Comparison of ENCODE assay signal across 30 cellular contexts in genomic region chr2:166961933-166962332, GRCh38.
"Had no signal": no experiment of that assay in that cellular context is flagged by ENCODE, and none has a peak within 500 bp of the region (broad histone marks: within the 10 kb centered on the region; RNA-seq: fewer than 3 reads in every experiment).

No MANE protein-coding gene starts in this region.

- H3K36me3 ChIP-seq: colonic mucosa, esophagus squamous epithelium, gastrocnemius medialis, left ventricle myocardium inferior, lower lobe of right lung had no signal

- H3K4me1 Mint-ChIP-seq: endodermal cell, immature natural killer cell, mesothelial cell of epicardium, naive B cell had no signal

- H3K4me1 ChIP-seq: colonic mucosa, esophagus squamous epithelium, lower lobe of right lung had no signal

- H3K27me3 Mint-ChIP-seq: dendritic cell treated with granulocyte-macrophage colony-stimulating factor and Interleukin-4, amounts not matched to agents 40 ng/mL and 50 ng/mL, for 4 days; effector memory CD8-positive, alpha-beta T cell; naive B cell had no signal

- H3K9me3 Mint-ChIP-seq: endodermal cell, mesothelial cell of epicardium had no signal

- H2AFZ ChIP-seq: hepatocyte had no signal

- H3K4me3 Mint-ChIP-seq: dendritic cell treated with granulocyte-macrophage colony-stimulating factor and Interleukin-4, amounts not matched to agents 40 ng/mL and 50 ng/mL, for 4 days; effector memory CD8-positive, alpha-beta T cell; endodermal cell; immature natural killer cell; mesothelial cell of epicardium; naive B cell had no signal

- H3K4me3 ChIP-seq: colonic mucosa, esophagus squamous epithelium, gastrocnemius medialis, hepatocyte, left ventricle myocardium inferior, lower lobe of right lung, mucosa of descending colon had no signal

- FAIRE-seq: endometrium had no signal

- DNase-seq: colonic mucosa; cortex of kidney; effector CD8-positive, alpha-beta T cell; effector memory CD8-positive, alpha-beta T cell; endodermal cell; erythroblast; esophagus squamous epithelium; foreskin fibroblast; foreskin melanocyte; gastrocnemius medialis; glutamatergic neuron; head of caudate nucleus; hypothalamus; immature natural killer cell; islet precursor cell; kidney; kidney glomerular epithelial cell; left colon; left ventricle myocardium inferior; lower lobe of right lung; mesenchymal stem cell; mucosa of descending colon; naive B cell had no signal

- H3K27ac ChIP-seq: colonic mucosa, epithelial cell of prostate, esophagus squamous epithelium, gastrocnemius medialis, hepatocyte, left ventricle myocardium inferior, lower lobe of right lung had no signal

- H3K27me3 ChIP-seq: colonic mucosa, esophagus squamous epithelium, gastrocnemius medialis, hepatocyte had no signal

- H3K4me2 ChIP-seq: hepatocyte had no signal

- ATAC-seq: effector memory CD8-positive, alpha-beta T cell; esophagus mucosa; left colon; left lobe of liver; lower lobe of right lung; mucosa of descending colon had no signal

- H3K27ac Mint-ChIP-seq: dendritic cell treated with granulocyte-macrophage colony-stimulating factor and Interleukin-4, amounts not matched to agents 40 ng/mL and 50 ng/mL, for 4 days; effector memory CD8-positive, alpha-beta T cell; endodermal cell; immature natural killer cell; mesothelial cell of epicardium; naive B cell had no signal

- H3K79me2 ChIP-seq: hepatocyte had no signal

- H3K9me3 ChIP-seq: colonic mucosa, esophagus squamous epithelium, gastrocnemius medialis, left ventricle myocardium inferior, lower lobe of right lung, mucosa of descending colon had no signal

- H3K36me3 Mint-ChIP-seq: immature natural killer cell, mesothelial cell of epicardium, naive B cell had no signal
